Comparison of ENCODE assay signal across 16 cellular contexts in genomic region chr2:143734507-143734906, GRCh38.
"Had no signal": no experiment of that assay in that cellular context is flagged by ENCODE, and none has a peak within 500 bp of the region (broad histone marks: within the 10 kb centered on the region; RNA-seq: fewer than 3 reads in every experiment).

No MANE protein-coding gene starts in this region.

- H3K4me3 Mint-ChIP-seq: dendritic cell treated with granulocyte-macrophage colony-stimulating factor and Interleukin-4, amounts not matched to agents 40 ng/mL and 50 ng/mL, for 4 days; mesothelial cell of epicardium; naive B cell; naive thymus-derived CD8-positive, alpha-beta T cell had no signal

- H3K9me3 Mint-ChIP-seq: dendritic cell treated with granulocyte-macrophage colony-stimulating factor and Interleukin-4, amounts not matched to agents 40 ng/mL and 50 ng/mL, for 4 days; naive B cell; naive thymus-derived CD8-positive, alpha-beta T cell had no signal

- ATAC-seq: foreskin keratinocyte; gastroesophageal sphincter; heart left ventricle; left cardiac atrium; left lung; left ventricle myocardium superior; lower lobe of right lung; mucosa of descending colon; naive thymus-derived CD8-positive, alpha-beta T cell had no signal

- H3K27ac Mint-ChIP-seq: dendritic cell treated with granulocyte-macrophage colony-stimulating factor and Interleukin-4, amounts not matched to agents 40 ng/mL and 50 ng/mL, for 4 days; mesothelial cell of epicardium had no signal

- DNase-seq: colonic mucosa; cortex of kidney; effector CD8-positive, alpha-beta T cell; foreskin keratinocyte; heart left ventricle; left cardiac atrium; left lung; left ventricle myocardium superior; lower lobe of right lung; mesenchymal stem cell; mucosa of descending colon; naive B cell; naive thymus-derived CD8-positive, alpha-beta T cell had no signal

- H3K36me3 Mint-ChIP-seq: mesothelial cell of epicardium had no signal

- H3K4me1 Mint-ChIP-seq: mesothelial cell of epicardium had no signal

- H3K27me3 Mint-ChIP-seq: dendritic cell treated with granulocyte-macrophage colony-stimulating factor and Interleukin-4, amounts not matched to agents 40 ng/mL and 50 ng/mL, for 4 days; naive B cell; naive thymus-derived CD8-positive, alpha-beta T cell had no signal
